ENCODE assay signal across 13 cellular contexts in the genomic region with DNA sequence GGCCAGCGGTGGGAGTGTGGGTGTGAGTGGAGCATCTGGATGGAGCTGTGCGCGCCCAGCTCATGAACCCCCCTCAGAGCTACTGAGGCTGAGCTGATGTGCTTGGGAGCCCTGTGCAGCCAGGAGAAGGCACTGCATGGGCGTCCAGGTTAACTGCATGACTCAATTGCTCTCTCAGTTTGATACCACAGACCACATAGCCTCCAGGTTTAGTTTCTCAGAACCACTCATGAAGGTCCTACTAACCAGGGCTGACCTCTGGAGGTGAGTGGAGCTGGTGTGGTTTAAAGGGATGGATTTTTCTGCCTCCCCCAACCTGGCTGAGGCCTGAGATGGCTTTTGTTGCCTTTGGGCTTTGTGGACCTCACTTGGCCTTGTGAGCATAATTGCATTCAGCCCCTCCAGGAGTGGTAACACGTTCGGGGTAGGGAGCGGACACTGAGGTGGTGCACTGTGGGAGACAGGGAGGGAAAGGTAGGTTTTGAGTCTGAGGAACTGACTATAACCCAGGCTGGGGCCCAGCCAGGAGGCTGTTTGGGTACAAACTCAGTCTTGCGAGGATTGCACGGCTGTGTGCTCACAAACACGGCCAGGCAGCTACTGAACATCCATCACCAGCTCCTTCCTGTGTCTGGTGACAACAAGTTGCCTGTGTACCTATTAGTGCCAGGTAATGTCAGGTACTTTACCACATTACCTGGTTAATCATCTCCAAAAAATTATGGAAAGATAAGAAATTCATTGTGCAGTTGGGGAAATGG.
DNase-seq lines count a peak whose midpoint lies in the region; ATAC-seq and TF ChIP-seq lines count a peak whose summit lies in the region.
"Had no signal": no experiment of that assay in that cellular context is flagged by ENCODE, and none has a peak within 500 bp of the region (broad histone marks: within the 10 kb centered on the region; RNA-seq: fewer than 3 reads in every experiment).

No MANE protein-coding gene starts in this region.

- no peak overlapping the region for H3K4me2 ChIP-seq in IMR-90 (ENCODE audit: low read depth, low read length)
- H3K4me2 ChIP-seq: BLaER1 treated with 17β-estradiol and CSF1 and Interleukin-3, amounts not matched to agents 10 nM and 100 nM had no signal

- H3K4me1 ChIP-seq in IMR-90 (ENCODE audit: control insufficient read depth, insufficient read depth, low read length) = no peaks in the 10 kb centered on the region
- H3K4me1 ChIP-seq: BLaER1 treated with 17β-estradiol and CSF1 and Interleukin-3, amounts not matched to agents 10 nM and 100 nM; heart right ventricle had no signal

- TF ChIP-seq POLR2A in IMR-90 (IDR thresholded peaks at IDR 0.05; ENCODE audit: low read depth, low read length) = no peak

- in situ Hi-C loops in IMR-90 (cut with MboI; ENCODE audit: low sequenced_read_pairs) = no loop called here

- no peaks in the 10 kb centered on the region for H3K36me3 ChIP-seq in IMR-90 (ENCODE audit: control insufficient read depth, insufficient read depth, low read length)
- H3K36me3 ChIP-seq: BLaER1 treated with 17β-estradiol and CSF1 and Interleukin-3, amounts not matched to agents 10 nM and 100 nM; cardiac muscle cell; heart right ventricle; neutrophil had no signal

- POLR2A ChIA-PET in IMR-90 (lab: Charles Lee; ENCODE audit: unreplicated experiment) = no interaction called here

- TF ChIP-seq RAD21 in IMR-90 (IDR thresholded peaks at IDR 0.05; ENCODE audit: low read length) = no peak

- H3K4me1 Mint-ChIP-seq in stimulated activated naive CD8-positive, alpha-beta T cell treated with anti-CD3 and anti-CD28 coated beads, Interleukin-15, amount 100 ng/mL, for 72 hours = peaks cover 22% of the 10 kb centered on the region
- H3K4me1 Mint-ChIP-seq in osteocyte (ENCODE audit: unreplicated experiment) = no peaks in the 10 kb centered on the region
- H3K4me1 Mint-ChIP-seq in activated T-helper 2 cell treated with anti-CD3 and anti-CD28 coated beads, Interferon-gamma antibody, Interleukin-2, Interleukin-4, amounts not matched to agents 10 μg/mL and 5 μg/mL and 100 μg/mL, durations not matched to agents 14 hours and 24 hours and 36 hours (ENCODE audit: low read depth) = peaks cover 9% of the 10 kb centered on the region

- no peak overlapping the region for H3K27ac Mint-ChIP-seq in stimulated activated naive CD8-positive, alpha-beta T cell treated with anti-CD3 and anti-CD28 coated beads, Interleukin-15, amount 100 ng/mL, for 72 hours
- H3K27ac Mint-ChIP-seq in osteocyte (ENCODE audit: unreplicated experiment) = no peak overlapping the region
- H3K27ac Mint-ChIP-seq in activated T-helper 2 cell treated with anti-CD3 and anti-CD28 coated beads, Interferon-gamma antibody, Interleukin-2, Interleukin-4, amounts not matched to agents 10 μg/mL and 5 μg/mL and 100 μg/mL, durations not matched to agents 14 hours and 24 hours and 36 hours = no peak overlapping the region

- H3K23ac ChIP-seq in IMR-90 (ENCODE audit: low read depth, low read length) = no peak overlapping the region

- TF ChIP-seq CTCF in IMR-90 (conservative IDR thresholded peaks at IDR 0.05; ENCODE audit: low read depth, low read length) (no peak), osteocyte (IDR thresholded peaks at IDR 0.05) (no peak)

- no peaks in the 10 kb centered on the region for H3K79me1 ChIP-seq in IMR-90 (ENCODE audit: low read depth in 1 of 2, low read length in 2 of 2)

- H2AK9ac ChIP-seq in IMR-90 (replicated peaks; ENCODE audit: low read depth, low read length, poor library complexity) = no peak overlapping the region

- no peaks in the 10 kb centered on the region for H3K9me3 Mint-ChIP-seq in stimulated activated naive CD8-positive, alpha-beta T cell treated with anti-CD3 and anti-CD28 coated beads, Interleukin-15, amount 100 ng/mL, for 72 hours
- peaks cover 4% of the 10 kb centered on the region for H3K9me3 Mint-ChIP-seq in osteocyte (ENCODE audit: unreplicated experiment)
- H3K9me3 Mint-ChIP-seq in activated T-helper 2 cell treated with anti-CD3 and anti-CD28 coated beads, Interferon-gamma antibody, Interleukin-2, Interleukin-4, amounts not matched to agents 10 μg/mL and 5 μg/mL and 100 μg/mL, durations not matched to agents 14 hours and 24 hours and 36 hours = no peaks in the 10 kb centered on the region

- H2BK15ac ChIP-seq in IMR-90 (ENCODE audit: low read depth, low read length) = no peak overlapping the region; the same call in 2 of the 3 replicates

- ATAC-seq in HG02623 (IDR thresholded peaks at IDR 0.05; ENCODE audit: unreplicated experiment) (peak; percentile 93), IMR-90 (ENCODE audit: low read depth) (no peak)
- ATAC-seq in stimulated activated naive CD8-positive, alpha-beta T cell treated with anti-CD3 and anti-CD28 coated beads, Interleukin-15, amount 100 ng/mL, for 72 hours = peak; percentile 99
- ATAC-seq: HCT116, heart right ventricle had no signal

- H3K14ac ChIP-seq in IMR-90 (replicated peaks; ENCODE audit: low read depth, low read length) = no peak overlapping the region

- 67% methylated on average over 1 of the region's 10 CpGs; no CpG with 5 or more reads in 1 of the 2 experiments for WGBS in IMR-90 (ENCODE audit: extremely low coverage in 2 of 2, insufficient read length in 1 of 2), 2 experiments

- peak overlapping the region; percentile 19 for H2AFZ ChIP-seq in IMR-90 (replicated peaks; ENCODE audit: low read length, poor library complexity)

- no peak overlapping the region for H3K4ac ChIP-seq in IMR-90 (ENCODE audit: low read depth, low read length)

- no peak overlapping the region for H2BK5ac ChIP-seq in IMR-90 (ENCODE audit: low read depth, low read length, poor library complexity, severe bottlenecking)

- H2BK120ac ChIP-seq in IMR-90 (ENCODE audit: low read depth, low read length) = no peak overlapping the region

- H4K20me1 ChIP-seq in IMR-90 (ENCODE audit: insufficient read depth, low read length) = no peaks in the 10 kb centered on the region
- H4K20me1 ChIP-seq: BLaER1 treated with 17β-estradiol and CSF1 and Interleukin-3, amounts not matched to agents 10 nM and 100 nM had no signal

- H4K91ac ChIP-seq in IMR-90 (ENCODE audit: insufficient read depth, low read depth, low read length) = no peak overlapping the region

- no peak overlapping the region for H2BK20ac ChIP-seq in IMR-90 (ENCODE audit: low read depth, low read length)

- no peaks in the 10 kb centered on the region for H3K9me1 ChIP-seq in IMR-90 (ENCODE audit: insufficient read depth, low read length)

- no peak overlapping the region for H3K9ac ChIP-seq in IMR-90 (ENCODE audit: low read depth, low read length)
- H3K9ac ChIP-seq: BLaER1 treated with 17β-estradiol and CSF1 and Interleukin-3, amounts not matched to agents 10 nM and 100 nM had no signal

- no peak overlapping the region for H3K4me3 ChIP-seq in IMR-90 (ENCODE audit: insufficient read depth, low read depth, low read length)
- H3K4me3 ChIP-seq: BLaER1 treated with 17β-estradiol and CSF1 and Interleukin-3, amounts not matched to agents 10 nM and 100 nM; cardiac muscle cell; heart right ventricle had no signal

- peak; percentile 30 for DNase-seq in stimulated activated CD4-positive, alpha-beta T cell treated with anti-CD3 and anti-CD28 coated beads, Interleukin-15, amount 100 ng/mL, for 48 hours (ENCODE audit: low read depth in 2 of 2)
- no peak for DNase-seq in stimulated activated CD4-positive, alpha-beta T cell treated with anti-CD3 and anti-CD28 coated beads, Interleukin-4, amount 100 ng/mL, for 4 hours
- DNase-seq in IMR-90 (no peak), osteocyte (ENCODE audit: extremely low spot score, unreplicated experiment) (no peak), NCI-H1092 treated with DMSO at 0.1 percent for 48 hours (lab: John Stamatoyannopoulos, UW) (no peak)
- DNase-seq in stimulated activated naive CD8-positive, alpha-beta T cell treated with anti-CD3 and anti-CD28 coated beads, Interleukin-15, amount 100 ng/mL, for 72 hours = peak; percentile 49 to 67
- DNase-seq in activated T-helper 2 cell treated with anti-CD3 and anti-CD28 coated beads, Interferon-gamma antibody, Interleukin-2, Interleukin-4, amounts not matched to agents 10 μg/mL and 5 μg/mL and 100 μg/mL, durations not matched to agents 14 hours and 24 hours and 36 hours (ENCODE audit: low spot score) = no peak
- DNase-seq: heart right ventricle had no signal

- H3K36me3 Mint-ChIP-seq in osteocyte (ENCODE audit: unreplicated experiment) = no peaks in the 10 kb centered on the region
- H3K36me3 Mint-ChIP-seq in activated T-helper 2 cell treated with anti-CD3 and anti-CD28 coated beads, Interferon-gamma antibody, Interleukin-2, Interleukin-4, amounts not matched to agents 10 μg/mL and 5 μg/mL and 100 μg/mL, durations not matched to agents 14 hours and 24 hours and 36 hours (ENCODE audit: low read depth) = no peaks in the 10 kb centered on the region

- dilution Hi-C loops in IMR-90 (cut with HindIII; ENCODE audit: low sequenced_read_pairs, unreplicated experiment) = no loop called here

- CTCF ChIA-PET in IMR-90 (lab: Yijun Ruan, JAX) = no interaction called here

- H3K27me3 ChIP-seq in IMR-90 (ENCODE audit: control insufficient read depth, insufficient read depth, low read length) = peaks cover 2% of the 10 kb centered on the region
- H3K27me3 ChIP-seq: BLaER1 treated with 17β-estradiol and CSF1 and Interleukin-3, amounts not matched to agents 10 nM and 100 nM; cardiac muscle cell; heart right ventricle; neutrophil had no signal

- no peak overlapping the region for H2AK5ac ChIP-seq in IMR-90 (ENCODE audit: low read depth, low read length)

- no TSS peak for BruUV-seq in IMR-90 (replicated peaks; lab: Mats Ljungman, UMichigan)

- H3K27ac ChIP-seq in IMR-90 (ENCODE audit: insufficient read depth, low read length) = no peak overlapping the region
- H3K27ac ChIP-seq: BLaER1 treated with 17β-estradiol and CSF1 and Interleukin-3, amounts not matched to agents 10 nM and 100 nM; cardiac muscle cell; heart right ventricle; neutrophil had no signal

- H3K27me3 Mint-ChIP-seq in stimulated activated naive CD8-positive, alpha-beta T cell treated with anti-CD3 and anti-CD28 coated beads, Interleukin-15, amount 100 ng/mL, for 72 hours = no peaks in the 10 kb centered on the region
- no peaks in the 10 kb centered on the region for H3K27me3 Mint-ChIP-seq in osteocyte (ENCODE audit: unreplicated experiment)
- no peaks in the 10 kb centered on the region for H3K27me3 Mint-ChIP-seq in activated T-helper 2 cell treated with anti-CD3 and anti-CD28 coated beads, Interferon-gamma antibody, Interleukin-2, Interleukin-4, amounts not matched to agents 10 μg/mL and 5 μg/mL and 100 μg/mL, durations not matched to agents 14 hours and 24 hours and 36 hours (ENCODE audit: low read depth)

- H3K9me3 ChIP-seq in IMR-90 (ENCODE audit: control insufficient read depth, insufficient read depth, low read length) = no peaks in the 10 kb centered on the region
- H3K9me3 ChIP-seq: BLaER1 treated with 17β-estradiol and CSF1 and Interleukin-3, amounts not matched to agents 10 nM and 100 nM; heart right ventricle; neutrophil had no signal

- H3K56ac ChIP-seq in IMR-90 (ENCODE audit: extremely low read depth, insufficient read depth, low read length) = no peak overlapping the region

- intact Hi-C loops in IMR-90 (cut with micrococcal nuclease) = no loop called here
- intact Hi-C loops in activated T-helper 2 cell treated with anti-CD3 and anti-CD28 coated beads, Interferon-gamma antibody, Interleukin-2, Interleukin-4, amounts not matched to agents 10 μg/mL and 5 μg/mL and 100 μg/mL, durations not matched to agents 14 hours and 24 hours and 36 hours (cut with micrococcal nuclease) = loop anchor here (1.0 to 10.0 kb wide), 4 partner anchors 90 to 200 kb away; partner anchors contain the start of gene RGCC

- H4K5ac ChIP-seq in IMR-90 (ENCODE audit: low read depth, low read length) = no peak overlapping the region

- no peak overlapping the region for H4K8ac ChIP-seq in IMR-90 (ENCODE audit: low read depth in 2 of 2, low read length in 2 of 2)

- H3K18ac ChIP-seq in IMR-90 (ENCODE audit: low read depth, low read length) = no peak overlapping the region

- H3K4me3 Mint-ChIP-seq in stimulated activated naive CD8-positive, alpha-beta T cell treated with anti-CD3 and anti-CD28 coated beads, Interleukin-15, amount 100 ng/mL, for 72 hours = no peak overlapping the region
- H3K4me3 Mint-ChIP-seq in osteocyte (ENCODE audit: unreplicated experiment) = no peak overlapping the region
- no peak overlapping the region for H3K4me3 Mint-ChIP-seq in activated T-helper 2 cell treated with anti-CD3 and anti-CD28 coated beads, Interferon-gamma antibody, Interleukin-2, Interleukin-4, amounts not matched to agents 10 μg/mL and 5 μg/mL and 100 μg/mL, durations not matched to agents 14 hours and 24 hours and 36 hours (ENCODE audit: low read depth)

Comparison
In these comparisons a context has a peak if more than half of its experiments do, and no peak if none do; other contexts are left out.
1. DNase-seq: peak in stimulated activated CD4-positive, alpha-beta T cell treated with anti-CD3 and anti-CD28 coated beads, Interleukin-15, amount 100 ng/mL, for 48 hours (2 of 2) and stimulated activated naive CD8-positive, alpha-beta T cell treated with anti-CD3 and anti-CD28 coated beads, Interleukin-15, amount 100 ng/mL, for 72 hours (2 of 2); none in stimulated activated CD4-positive, alpha-beta T cell treated with anti-CD3 and anti-CD28 coated beads, Interleukin-4, amount 100 ng/mL, for 4 hours (0 of 2), IMR-90 (single experiment), osteocyte (single experiment), NCI-H1092 treated with DMSO at 0.1 percent for 48 hours (single experiment) and activated T-helper 2 cell treated with anti-CD3 and anti-CD28 coated beads, Interferon-gamma antibody, Interleukin-2, Interleukin-4, amounts not matched to agents 10 μg/mL and 5 μg/mL and 100 μg/mL, durations not matched to agents 14 hours and 24 hours and 36 hours (single experiment).